Comparison of ENCODE assay signal across 1 cellular context in the genomic region with DNA sequence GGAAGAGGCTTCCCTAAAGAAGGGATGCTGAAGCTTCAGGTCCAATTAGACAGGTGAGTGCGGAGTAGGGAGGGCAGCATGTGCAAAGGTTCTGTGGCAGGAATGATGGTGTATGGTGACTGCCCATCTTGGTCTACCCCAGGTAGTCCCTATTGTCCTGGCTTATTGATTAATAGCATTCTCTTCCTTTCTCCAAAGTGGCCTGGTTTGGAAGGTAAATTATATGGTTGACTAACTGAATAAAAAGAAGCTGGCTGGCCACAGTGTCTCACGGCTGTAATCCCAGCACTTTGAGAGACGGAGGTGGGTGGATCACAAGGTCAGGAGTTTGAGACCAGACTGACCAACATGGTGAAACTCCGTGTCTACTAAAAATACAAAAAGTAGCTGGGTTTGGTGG.
TF ChIP-seq lines count a peak whose summit lies in the region.

No MANE protein-coding gene starts in this region.

TF ChIP-seq in A549, 52 proteins besides CTCF, POLR2A, EP300 and RAD21 (continued from another document):
- TF ChIP-seq, protein P1, sequence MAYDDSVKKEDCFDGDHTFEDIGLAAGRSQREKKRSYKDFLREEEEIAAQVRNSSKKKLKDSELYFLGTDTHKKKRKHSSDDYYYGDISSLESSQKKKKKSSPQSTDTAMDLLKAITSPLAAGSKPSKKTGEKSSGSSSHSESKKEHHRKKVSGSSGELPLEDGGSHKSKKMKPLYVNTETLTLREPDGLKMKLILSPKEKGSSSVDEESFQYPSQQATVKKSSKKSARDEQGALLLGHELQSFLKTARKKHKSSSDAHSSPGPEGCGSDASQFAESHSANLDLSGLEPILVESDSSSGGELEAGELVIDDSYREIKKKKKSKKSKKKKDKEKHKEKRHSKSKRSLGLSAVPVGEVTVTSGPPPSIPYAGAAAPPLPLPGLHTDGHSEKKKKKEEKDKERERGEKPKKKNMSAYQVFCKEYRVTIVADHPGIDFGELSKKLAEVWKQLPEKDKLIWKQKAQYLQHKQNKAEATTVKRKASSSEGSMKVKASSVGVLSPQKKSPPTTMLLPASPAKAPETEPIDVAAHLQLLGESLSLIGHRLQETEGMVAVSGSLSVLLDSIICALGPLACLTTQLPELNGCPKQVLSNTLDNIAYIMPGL (CRISPR knock-in tag; IDR thresholded peaks at IDR 0.05; ENCODE audit: borderline replicate concordance) = no peak
- TF ChIP-seq HEYL (CRISPR knock-in tag; IDR thresholded peaks at IDR 0.05) = no peak
- no peak for TF ChIP-seq MAFK (IDR thresholded peaks at IDR 0.05; ENCODE audit: partially characterized antibody)
- no peak for TF ChIP-seq JUN (IDR thresholded peaks at IDR 0.05)
- no peak for TF ChIP-seq HOXA7 (CRISPR knock-in tag; IDR thresholded peaks at IDR 0.05)
